8 cellular contexts compared by ENCODE assay signal in the genomic region with DNA sequence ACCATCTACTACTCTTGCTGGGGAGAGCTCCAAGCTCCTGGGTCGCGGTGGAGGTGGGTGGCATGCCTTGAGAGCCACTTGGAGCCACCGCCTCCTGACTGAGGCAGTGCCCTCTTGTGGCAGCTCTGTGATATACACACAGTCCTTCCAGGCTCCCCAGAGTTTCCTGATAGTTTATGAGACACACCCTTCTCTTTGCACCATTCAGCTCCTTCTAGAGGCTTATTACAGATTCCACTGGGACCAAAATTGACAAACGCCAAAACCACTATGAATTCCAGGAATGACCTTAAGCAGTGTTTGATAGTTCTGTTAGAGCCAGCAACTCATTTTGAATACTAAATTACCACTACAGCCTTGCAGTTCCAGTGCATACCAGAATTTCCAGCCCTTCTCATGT.
DNase-seq lines count a peak whose midpoint lies in the region; ATAC-seq, FAIRE-seq and TF ChIP-seq lines count a peak whose summit lies in the region.

No MANE protein-coding gene starts in this region.

- H3K36me3 ChIP-seq in neutrophil = no peaks in the 10 kb centered on the region

- no peaks in the 10 kb centered on the region for H3K36me3 Mint-ChIP-seq in activated B cell treated with CpG ODN at 0.5 μM for 24 hours (ENCODE audit: low read depth)

- no peaks in the 10 kb centered on the region for H3K27me3 Mint-ChIP-seq in activated B cell treated with CpG ODN at 0.5 μM for 24 hours

- TF ChIP-seq RAD21 in A549 (conservative IDR thresholded peaks at IDR 0.05 in 1 of 2, IDR thresholded peaks at IDR 0.05 in 1 of 2) = peak; percentile 36 to 46; a peak in 3 of 5 replicates

- H3K4me1 ChIP-seq in A549 (no peaks in the 10 kb centered on the region), neutrophil (ENCODE audit: control insufficient read depth in 1 of 2, insufficient read depth in 1 of 2, low read depth in 1 of 2, low read length in 1 of 2) (no peaks in the 10 kb centered on the region)

- no peak for TF ChIP-seq EP300 in A549 (IDR thresholded peaks at IDR 0.05)

- 0% methylated on average over 2 of the region's 4 CpGs for WGBS in A549 (ENCODE audit: missing lambda C conversion rate)

- H3K4me2 ChIP-seq in A549 = no peak overlapping the region

- POLR2A ChIA-PET in A549 (lab: Yijun Ruan, JAX) (no interaction called here), activated B cell treated with CpG ODN at 0.5 μM for 24 hours (lab: Charles Lee) (no interaction called here)

- no peak overlapping the region for H3K4me3 ChIP-seq in A549
- no peak overlapping the region for H3K4me3 ChIP-seq in neutrophil (ENCODE audit: low read depth in 1 of 2, low read length in 1 of 2)

- H3K9me3 Mint-ChIP-seq in activated B cell treated with CpG ODN at 0.5 μM for 24 hours = no peaks in the 10 kb centered on the region

- no peak for FAIRE-seq in A549 (lab: Jason Lieb, UNC)

- no peak overlapping the region for H3K27ac Mint-ChIP-seq in activated B cell treated with CpG ODN at 0.5 μM for 24 hours

- H3K9me3 ChIP-seq in A549 (no peaks in the 10 kb centered on the region), neutrophil (no peaks in the 10 kb centered on the region)

- H3K27me3 ChIP-seq in neutrophil = peaks cover 5% of the 10 kb centered on the region

- no peak overlapping the region for H3K4me3 Mint-ChIP-seq in activated B cell treated with CpG ODN at 0.5 μM for 24 hours

- H3K4me1 Mint-ChIP-seq in activated B cell treated with CpG ODN at 0.5 μM for 24 hours = no peaks in the 10 kb centered on the region

- no peak overlapping the region for H3K27ac ChIP-seq in A549
- no peak overlapping the region for H3K27ac ChIP-seq in neutrophil

- CTCF ChIA-PET in A549 (lab: Yijun Ruan, JAX) = interaction anchor here (0.5 to 1.9 kb wide), 22 partner anchors 9 to 1610 kb away, joined by 3 to 17 read pairs (median 3); no protein-coding TSS in a partner anchor
- CTCF ChIA-PET in activated B cell treated with CpG ODN at 0.5 μM for 24 hours (lab: Charles Lee) = interaction anchor here (0.7 kb wide), 1 partner anchor 70 kb away, joined by 3 read pairs; no protein-coding TSS in a partner anchor

- ATAC-seq in A549 = peak; percentile 86 to 98
- peak; percentile 68 for ATAC-seq in HG02610 (IDR thresholded peaks at IDR 0.05; ENCODE audit: unreplicated experiment)
- peak; percentile 21 for ATAC-seq in activated B cell treated with CpG ODN at 0.5 μM for 24 hours (ENCODE audit: low read depth)
- ATAC-seq in HG02852 (IDR thresholded peaks at IDR 0.05; ENCODE audit: unreplicated experiment) = no peak

- intact Hi-C loops in activated B cell treated with CpG ODN at 0.5 μM for 24 hours (cut with micrococcal nuclease) = no loop called here

- no peak for TF ChIP-seq POLR2A in A549 (IDR thresholded peaks at IDR 0.05; ENCODE audit: low read length)

- peak; percentile 59 for TF ChIP-seq CTCF in A549 (IDR thresholded peaks at IDR 0.05)
- no peak for TF ChIP-seq CTCF in activated B cell treated with CpG ODN at 0.5 μM for 24 hours (IDR thresholded peaks at IDR 0.05)
- peak; percentile 10 for TF ChIP-seq CTCF in neutrophil (IDR thresholded peaks at IDR 0.05)

- DNase-seq in A549 (ENCODE audit: low read depth in 1 of 2, low spot score in 1 of 2) (peak; percentile 52 to 64), GM04503 (ENCODE audit: low read depth) (peak; percentile 64), NCI-H128 (lab: John Stamatoyannopoulos, UW; ENCODE audit: unreplicated experiment) (peak; percentile 6), activated B cell treated with CpG ODN at 0.5 μM for 24 hours (no peak), fibroblast of gingiva (ENCODE audit: low read depth) (peak; percentile 27)

TF ChIP-seq in A549, 52 proteins besides CTCF, POLR2A, EP300 and RAD21:
- TF ChIP-seq POLR2AphosphoS2 (conservative IDR thresholded peaks at IDR 0.05; ENCODE audit: low read length) = no peak
- TF ChIP-seq SMC3 (IDR thresholded peaks at IDR 0.05) = peak; percentile 40; the same call in 2 of the 3 replicates
